1 cellular context compared by ENCODE assay signal in genomic region chr19:41588497-41589209, GRCh38.
TF ChIP-seq lines count a peak whose summit lies in the region.

No MANE protein-coding gene starts in this region.

TF ChIP-seq in HepG2, 621 proteins besides CTCF, POLR2A, EP300 and RAD21 (continued from another document and continues in another):
- 0 out of 2 replicates have a peak, but pooled peaks have one; percentile 59 for TF ChIP-seq ZNF430 (CRISPR knock-in tag; IDR thresholded peaks at IDR 0.05)
- no peak for TF ChIP-seq HNF1A (IDR thresholded peaks at IDR 0.05; ENCODE audit: low read depth)
- TF ChIP-seq HNF1A (CRISPR knock-in tag; IDR thresholded peaks at IDR 0.05; ENCODE audit: borderline replicate concordance) = no peak
- TF ChIP-seq HMGA1 (CRISPR knock-in tag; conservative IDR thresholded peaks at IDR 0.05) = no peak
- no peak for TF ChIP-seq ETV6 (CRISPR knock-in tag; conservative IDR thresholded peaks at IDR 0.05)
- TF ChIP-seq ZBTB2 (CRISPR knock-in tag; IDR thresholded peaks at IDR 0.05; ENCODE audit: low read depth) = 0 out of 2 replicates have a peak, but pooled peaks have one; percentile 33
- TF ChIP-seq FOXO1 (CRISPR knock-in tag; IDR thresholded peaks at IDR 0.05) = no peak
- TF ChIP-seq ZNF597 (CRISPR knock-in tag; IDR thresholded peaks at IDR 0.05) = no peak
- TF ChIP-seq NR2C2 (CRISPR knock-in tag; IDR thresholded peaks at IDR 0.05; ENCODE audit: borderline replicate concordance) = no peak
- TF ChIP-seq DRAP1 (CRISPR knock-in tag; IDR thresholded peaks at IDR 0.05) = no peak
- peak in 1 of 2 experiments; percentile 78; a peak in 2 of 4 replicates for TF ChIP-seq KLF16 (CRISPR knock-in tag; IDR thresholded peaks at IDR 0.05)
- no peak for TF ChIP-seq ZNF749 (CRISPR knock-in tag; IDR thresholded peaks at IDR 0.05; ENCODE audit: borderline replicate concordance)
- no peak for TF ChIP-seq ZNF318 (CRISPR knock-in tag; IDR thresholded peaks at IDR 0.05)
- TF ChIP-seq RBM22 (optimal IDR thresholded peaks at IDR 0.05; ENCODE audit: low read length) = no peak
- TF ChIP-seq ZNF142 (CRISPR knock-in tag; IDR thresholded peaks at IDR 0.05) = no peak
- TF ChIP-seq IRF9 (CRISPR knock-in tag; IDR thresholded peaks at IDR 0.05; ENCODE audit: borderline replicate concordance) = no peak
- TF ChIP-seq ZBTB7A (CRISPR knock-in tag; IDR thresholded peaks at IDR 0.05) = no peak
- TF ChIP-seq ZFP62 (CRISPR knock-in tag; IDR thresholded peaks at IDR 0.05) = no peak
- no peak for TF ChIP-seq ZNF713 (CRISPR knock-in tag; IDR thresholded peaks at IDR 0.05)
- TF ChIP-seq SSRP1 (CRISPR knock-in tag; IDR thresholded peaks at IDR 0.05) = no peak
- TF ChIP-seq RERE (CRISPR knock-in tag; IDR thresholded peaks at IDR 0.05; ENCODE audit: low read depth) = no peak
- TF ChIP-seq TEAD2 (CRISPR knock-in tag; IDR thresholded peaks at IDR 0.05) = no peak
